9 cellular contexts compared by ENCODE assay signal in the genomic region with DNA sequence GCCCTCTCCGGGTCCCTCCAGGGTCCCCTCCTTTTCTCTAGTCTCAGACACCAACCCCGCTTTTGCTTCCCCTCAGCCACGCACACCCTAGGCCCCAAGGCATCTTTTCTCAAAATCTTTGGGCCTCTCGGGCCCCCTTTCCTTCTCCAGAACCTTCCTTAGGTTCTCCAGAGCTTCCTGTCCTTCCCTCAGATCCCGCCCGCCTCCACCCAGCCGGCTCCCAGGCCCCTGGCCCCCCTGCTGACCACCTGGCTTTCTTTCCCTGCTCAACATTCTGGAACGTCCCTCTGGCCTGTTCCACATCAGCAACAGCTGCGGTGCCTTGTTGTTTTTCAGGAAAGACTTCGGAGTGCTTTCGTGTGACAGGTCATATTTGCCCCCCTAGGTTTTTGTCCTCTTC. TPM values are rescaled to one million over a fixed set of nuclear protein-coding genes. Genes with fewer than 3 reads are reported as not detected.
A peak's percentile ranks its signal among the peaks of the same experiment; 100 is the strongest.
DNase-seq lines count a peak whose midpoint lies in the region; ATAC-seq and TF ChIP-seq lines count a peak whose summit lies in the region.
"Had no signal": no experiment of that assay in that cellular context is flagged by ENCODE, and none has a peak within 500 bp of the region (broad histone marks: within the 10 kb centered on the region; RNA-seq: fewer than 3 reads in every experiment).

No MANE protein-coding gene starts in this region.

- CTCF ChIA-PET in MCF 10A (lab: Yijun Ruan, JAX), result interaction anchor here (1.2 kb wide), 1 partner anchor 21 kb away, joined by 3 read pairs; no protein-coding TSS in a partner anchor

- no TSS peak for BruUV-seq in MCF 10A (replicated peaks; lab: Mats Ljungman, UMichigan)

- peak overlapping the region in 1 of 2 donors; percentile 7 for H3K27ac ChIP-seq in lung (ENCODE audit: low read depth in 1 of 2, low read length in 1 of 2)
- peak overlapping the region; percentile 73 for H3K27ac ChIP-seq in upper lobe of right lung

- H3K9me3 Mint-ChIP-seq in activated T-cell treated with anti-CD3 and anti-CD28 coated beads, Interleukin-2, amount 50 U/mL, for 72 hours, result no peaks in the 10 kb centered on the region
- H3K9me3 Mint-ChIP-seq in MCF 10A (ENCODE audit: unreplicated experiment), result no peaks in the 10 kb centered on the region

- intact Hi-C loops in MCF 10A (cut with micrococcal nuclease) (no loop called here), upper lobe of right lung (cut with DNase I) (no loop called here)

- peaks cover 0 to 9% of the 10 kb centered on the region in 2 donors for H3K36me3 ChIP-seq in lung (ENCODE audit: control insufficient read depth in 2 of 2, insufficient read depth in 2 of 2, low read length in 2 of 2)
- H3K36me3 ChIP-seq in upper lobe of right lung, result peaks cover 7% of the 10 kb centered on the region

- H3K27me3 Mint-ChIP-seq in activated T-cell treated with anti-CD3 and anti-CD28 coated beads, Interleukin-2, amount 50 U/mL, for 72 hours (ENCODE audit: low read depth), result no peaks in the 10 kb centered on the region
- no peaks in the 10 kb centered on the region for H3K27me3 Mint-ChIP-seq in MCF 10A (ENCODE audit: insufficient read depth, unreplicated experiment)

- no peaks in the 10 kb centered on the region for H3K27me3 ChIP-seq in lung (ENCODE audit: control insufficient read depth, insufficient read depth)
- no peaks in the 10 kb centered on the region for H3K27me3 ChIP-seq in upper lobe of right lung

- H3K27ac Mint-ChIP-seq in activated T-cell treated with anti-CD3 and anti-CD28 coated beads, Interleukin-2, amount 50 U/mL, for 72 hours, result peak overlapping the region; percentile 90
- peak overlapping the region; percentile 86 for H3K27ac Mint-ChIP-seq in MCF 10A (ENCODE audit: low read depth, unreplicated experiment)

- H3K36me3 Mint-ChIP-seq in activated T-cell treated with anti-CD3 and anti-CD28 coated beads, Interleukin-2, amount 50 U/mL, for 72 hours (ENCODE audit: insufficient read depth in 2 of 2), result peaks cover 10 to 16% of the 10 kb centered on the region in 2 donors
- H3K36me3 Mint-ChIP-seq in MCF 10A (ENCODE audit: insufficient read depth, unreplicated experiment), result no peaks in the 10 kb centered on the region

- peaks cover 67% of the 10 kb centered on the region for H3K4me1 Mint-ChIP-seq in activated T-cell treated with anti-CD3 and anti-CD28 coated beads, Interleukin-2, amount 50 U/mL, for 72 hours (ENCODE audit: low read depth)
- peaks cover 20% of the 10 kb centered on the region for H3K4me1 Mint-ChIP-seq in MCF 10A (ENCODE audit: insufficient read depth, unreplicated experiment)

- no peak for DNase-seq in activated T-cell treated with anti-CD3 and anti-CD28 coated beads, Interleukin-2, amount 50 U/mL, for 72 hours
- DNase-seq in activated T-cell treated with anti-CD3 and anti-CD28 coated beads, Interleukin-2, amount 50 U/mL, for 48 hours, result no peak
- DNase-seq in MCF 10A (ENCODE audit: unreplicated experiment) (no peak), lung (ENCODE audit: low spot score) (no peak), upper lobe of right lung (no peak)
- no peak for DNase-seq in stimulated activated naive CD4-positive, alpha-beta T cell treated with Interleukin-2 at 50 U/mL for 16 hours (lab: John Stamatoyannopoulos, UW)
- DNase-seq: NCI-H526 had no signal

- H3K4me1 ChIP-seq in lung (ENCODE audit: control insufficient read depth in 2 of 2, insufficient read depth in 2 of 2, low read length in 2 of 2) (peaks cover 13 to 20% of the 10 kb centered on the region in 2 donors), upper lobe of right lung (peaks cover 40% of the 10 kb centered on the region)

- H3K4me3 ChIP-seq in lung, result peak overlapping the region; percentile 6
- peak overlapping the region; percentile 67 for H3K4me3 ChIP-seq in upper lobe of right lung

- TF ChIP-seq CTCF in MCF 10A (IDR thresholded peaks at IDR 0.05; ENCODE audit: unreplicated experiment), result no peak
- no peak for TF ChIP-seq CTCF in lung (IDR thresholded peaks at IDR 0.05; ENCODE audit: control extremely low read depth, extremely low read depth)
- no peak for TF ChIP-seq CTCF in upper lobe of right lung (IDR thresholded peaks at IDR 0.05)

- no peak for ATAC-seq in activated T-cell treated with anti-CD3 and anti-CD28 coated beads, Interleukin-2, amount 50 U/mL, for 72 hours (replicated peaks in 1 of 2)
- ATAC-seq in lung (ENCODE audit: insufficient read depth, low FRiP score) (no peak), upper lobe of right lung (no peak), HG02840 (IDR thresholded peaks at IDR 0.05; ENCODE audit: low FRiP score, unreplicated experiment) (no peak), GM21423 (IDR thresholded peaks at IDR 0.05; ENCODE audit: unreplicated experiment) (no peak)

- 42 to 56% methylated on average over 11 of the region's 11 CpGs for WGBS in lung, 2 donors

- no peaks in the 10 kb centered on the region for H3K9me3 ChIP-seq in lung (ENCODE audit: control insufficient read depth in 2 of 2, insufficient read depth in 1 of 2, low read length in 1 of 2)
- no peaks in the 10 kb centered on the region for H3K9me3 ChIP-seq in upper lobe of right lung

- peak overlapping the region; percentile 91 to 94 for H3K4me3 Mint-ChIP-seq in activated T-cell treated with anti-CD3 and anti-CD28 coated beads, Interleukin-2, amount 50 U/mL, for 72 hours
- peak overlapping the region; percentile 83 for H3K4me3 Mint-ChIP-seq in MCF 10A (ENCODE audit: unreplicated experiment)

- POLR2A ChIA-PET in MCF 10A (lab: Yijun Ruan, JAX), result interaction anchor here (0.7 to 0.9 kb wide), 3 partner anchors 35 to 295 kb away, joined by 3 to 4 read pairs (median 3); a partner anchor contains a TSS

RNA-seq across cellular contexts. Expression of a gene that starts 1.2 kb away (rescaled TPM):
- 10 to 100 TPM; 64.4 to 80.2 TPM for total RNA-seq in activated T-cell treated with anti-CD3 and anti-CD28 coated beads, Interleukin-2, amount 50 U/mL, for 72 hours
- total RNA-seq in MCF 10A (2022) (14.0 and 15.5 TPM in 2 replicates), lung (10 to 100 TPM; 11.6 to 23.6 TPM), upper lobe of right lung (26.2 TPM)
- polyA plus RNA-seq in lung, result 10 to 100 TPM; 13.0 to 39.1 TPM

RNA-seq across cellular contexts. Expression of a gene that starts 35.3 kb away (rescaled TPM):
- total RNA-seq in activated T-cell treated with anti-CD3 and anti-CD28 coated beads, Interleukin-2, amount 50 U/mL, for 72 hours, result 1 to 10 TPM in 1 of 2 donors, under 1 TPM in 1; 0.86 to 2.2 TPM
- total RNA-seq in MCF 10A (2022) (270 and 337 TPM in 2 replicates), lung (100 to 1,000 TPM in 1 of 2 donors, 1 to 10 TPM in 1; 1.4 to 118 TPM), upper lobe of right lung (83.8 TPM)
- 100 to 1,000 TPM in 1 of 2 donors, 10 to 100 TPM in 1; 99.4 to 178 TPM for polyA plus RNA-seq in lung

RNA-seq across cellular contexts. Expression of a gene that starts 39.9 kb away (rescaled TPM):
- total RNA-seq in activated T-cell treated with anti-CD3 and anti-CD28 coated beads, Interleukin-2, amount 50 U/mL, for 72 hours, result 10 to 100 TPM; 19.4 to 20.0 TPM
- total RNA-seq in MCF 10A (2022) (13.3 and 14.7 TPM in 2 replicates), lung (10 to 100 TPM; 14.3 TPM), upper lobe of right lung (16.7 TPM)
- 10 to 100 TPM in 1 of 2 donors, 1 to 10 TPM in 1; 6.8 to 11.8 TPM for polyA plus RNA-seq in lung
